ENCODE assay signal across 1 cellular context in genomic region chr14:61561657-61562276, GRCh38.
TF ChIP-seq lines count a peak whose summit lies in the region.

No MANE protein-coding gene starts in this region.

TF ChIP-seq in HepG2, 621 proteins besides CTCF, POLR2A, EP300 and RAD21 (continued from another document and continues in another):
- TF ChIP-seq ZNF318 (CRISPR knock-in tag; IDR thresholded peaks at IDR 0.05) (peak; percentile 71; the same call in 1 of the 2 replicates), TBL1XR1 (IDR thresholded peaks at IDR 0.05; ENCODE audit: borderline replicate concordance, low read length, partially characterized antibody) (peak; percentile 41), ATF4 (CRISPR knock-in tag; IDR thresholded peaks at IDR 0.05) (peak in 1 of 2 experiments; percentile 66; a peak in 1 of 4 replicates), SNAPC2 (CRISPR knock-in tag; IDR thresholded peaks at IDR 0.05) (peak; percentile 74; the same call in 1 of the 2 replicates), PATZ1 (CRISPR knock-in tag; IDR thresholded peaks at IDR 0.05) (peak; percentile 83), ZNF256 (CRISPR knock-in tag; conservative IDR thresholded peaks at IDR 0.05) (no peak), ZNF7 (CRISPR knock-in tag; IDR thresholded peaks at IDR 0.05) (no peak), TFDP2 (CRISPR knock-in tag; IDR thresholded peaks at IDR 0.05) (peak; percentile 41; the same call in 1 of the 2 replicates), TMF1 (CRISPR knock-in tag; IDR thresholded peaks at IDR 0.05; ENCODE audit: low read depth) (no peak), REXO4 (CRISPR knock-in tag; IDR thresholded peaks at IDR 0.05; ENCODE audit: borderline replicate concordance) (no peak), GPN1 (CRISPR knock-in tag; IDR thresholded peaks at IDR 0.05; ENCODE audit: borderline replicate concordance) (no peak), BATF2 (CRISPR knock-in tag; IDR thresholded peaks at IDR 0.05) (no peak), UBTF (CRISPR knock-in tag; IDR thresholded peaks at IDR 0.05) (peak; percentile 68), CSRNP2 (CRISPR knock-in tag; conservative IDR thresholded peaks at IDR 0.05; ENCODE audit: low read depth) (no peak), ZNF335 (CRISPR knock-in tag; IDR thresholded peaks at IDR 0.05) (no peak), TFE3 (CRISPR knock-in tag; IDR thresholded peaks at IDR 0.05) (peak; percentile 48; the same call in 1 of the 2 replicates), ZFP90 (CRISPR knock-in tag; IDR thresholded peaks at IDR 0.05; ENCODE audit: borderline replicate concordance) (peak; percentile 37; the same call in 1 of the 2 replicates), ZMYM3 (CRISPR knock-in tag; IDR thresholded peaks at IDR 0.05) (peak; percentile 50), ZNF549 (CRISPR knock-in tag; IDR thresholded peaks at IDR 0.05) (no peak), SNAI1 (CRISPR knock-in tag; IDR thresholded peaks at IDR 0.05; ENCODE audit: borderline replicate concordance) (peak; percentile 79; the same call in 1 of the 2 replicates), ZNF567 (CRISPR knock-in tag; IDR thresholded peaks at IDR 0.05; ENCODE audit: borderline replicate concordance) (no peak), ZNF766 (CRISPR knock-in tag; IDR thresholded peaks at IDR 0.05; ENCODE audit: borderline replicate concordance) (no peak), IRX3 (CRISPR knock-in tag; IDR thresholded peaks at IDR 0.05; ENCODE audit: borderline replicate concordance, low read depth) (no peak), EED (CRISPR knock-in tag; IDR thresholded peaks at IDR 0.05) (no peak), PBX2 (CRISPR knock-in tag; IDR thresholded peaks at IDR 0.05) (no peak), DPF2 (CRISPR knock-in tag; IDR thresholded peaks at IDR 0.05; ENCODE audit: borderline replicate concordance, low read depth) (peak; percentile 49; the same call in 1 of the 2 replicates), MYC (CRISPR knock-in tag; IDR thresholded peaks at IDR 0.05; ENCODE audit: borderline replicate concordance) (peak; percentile 80), ZNF431 (CRISPR knock-in tag; IDR thresholded peaks at IDR 0.05; ENCODE audit: borderline replicate concordance, low read depth) (peak; percentile 79), ZFAT (CRISPR knock-in tag; conservative IDR thresholded peaks at IDR 0.05) (no peak), KAT2B (IDR thresholded peaks at IDR 0.05; ENCODE audit: borderline replicate concordance, low read depth, low read length) (no peak), ZNF563 (CRISPR knock-in tag; IDR thresholded peaks at IDR 0.05) (peak; percentile 49; the same call in 1 of the 2 replicates), TARDBP (CRISPR knock-in tag; IDR thresholded peaks at IDR 0.05) (peak; percentile 73), ZNF615 (CRISPR knock-in tag; IDR thresholded peaks at IDR 0.05; ENCODE audit: borderline replicate concordance) (no peak), JUN (CRISPR knock-in tag; IDR thresholded peaks at IDR 0.05) (no peak), ELF4 (CRISPR knock-in tag; IDR thresholded peaks at IDR 0.05; ENCODE audit: borderline replicate concordance) (no peak; the same call in 1 of the 2 replicates), ZNF550 (CRISPR knock-in tag; IDR thresholded peaks at IDR 0.05; ENCODE audit: borderline replicate concordance) (no peak), KLF6 (CRISPR knock-in tag; IDR thresholded peaks at IDR 0.05) (0 out of 2 replicates have a peak, but pooled peaks have one; percentile 20), PITX1 (CRISPR knock-in tag; IDR thresholded peaks at IDR 0.05) (no peak; the same call in 1 of the 2 replicates), MTERF4 (CRISPR knock-in tag; IDR thresholded peaks at IDR 0.05) (0 out of 2 replicates have a peak, but pooled peaks have one; percentile 56)
